1 cellular context compared by ENCODE assay signal in the genomic region with DNA sequence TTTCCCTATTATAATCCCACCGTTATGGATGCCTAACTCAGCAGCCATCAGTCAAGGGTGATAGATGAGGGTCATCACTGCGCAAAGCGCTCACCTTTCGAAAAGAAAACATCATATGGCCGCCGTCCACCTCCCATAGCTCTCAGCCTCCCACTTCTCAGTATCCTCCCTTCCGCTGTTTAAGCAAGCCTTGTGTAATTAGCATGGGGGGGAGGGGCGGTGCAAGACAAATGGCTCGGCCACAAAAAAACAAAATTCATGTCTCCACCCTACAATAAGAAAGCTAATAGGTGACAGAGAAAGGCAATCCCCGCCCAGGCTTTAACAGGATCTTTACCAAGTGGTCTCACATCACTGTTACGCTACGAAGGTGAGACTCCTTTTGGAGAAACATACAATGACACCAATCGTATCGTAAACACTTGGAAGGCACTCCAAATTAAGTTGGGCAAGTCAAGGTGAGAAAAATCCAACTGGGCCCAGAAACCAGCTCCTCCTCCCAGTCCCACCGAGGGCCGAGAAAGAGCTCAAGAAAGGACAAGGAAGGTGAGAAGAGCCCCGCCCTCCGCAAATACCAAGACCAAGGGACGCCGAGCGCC.
TF ChIP-seq lines count a peak whose summit lies in the region.

No MANE protein-coding gene starts in this region.

TF ChIP-seq in K562, 482 proteins besides CTCF, POLR2A, EP300 and RAD21 (continued from another document and continues in another):
- TF ChIP-seq CEBPG (CRISPR knock-in tag; IDR thresholded peaks at IDR 0.05) (peak; percentile 31; the same call in 1 of the 2 replicates), CEBPG (tag; conservative IDR thresholded peaks at IDR 0.05 in 1 of 2, IDR thresholded peaks at IDR 0.05 in 1 of 2) (peak; percentile 55 to 63; a peak in 3 of 4 replicates), ZNF696 (CRISPR knock-in tag; conservative IDR thresholded peaks at IDR 0.05) (0 out of 2 replicates have a peak, but pooled peaks have one; percentile 60), ZNF174 (CRISPR knock-in tag; IDR thresholded peaks at IDR 0.05) (no peak), ZNF668 (CRISPR knock-in tag; IDR thresholded peaks at IDR 0.05) (0 out of 2 replicates have a peak, but pooled peaks have one; percentile 31), JUNB (CRISPR knock-in tag; conservative IDR thresholded peaks at IDR 0.05) (no peak), FOSL1 (tag; conservative IDR thresholded peaks at IDR 0.05) (0 out of 2 replicates have a peak, but pooled peaks have one; percentile 24), SAP30 (IDR thresholded peaks at IDR 0.05; ENCODE audit: borderline replicate concordance, insufficient read depth, low read depth, low read length, poor library complexity, severe bottlenecking) (peak; percentile 21), ZNF41 (CRISPR knock-in tag; conservative IDR thresholded peaks at IDR 0.05) (no peak), ZC3H8 (IDR thresholded peaks at IDR 0.05) (no peak), GATA2 (CRISPR knock-in tag; IDR thresholded peaks at IDR 0.05) (no peak), ZNF445 (CRISPR knock-in tag; IDR thresholded peaks at IDR 0.05; ENCODE audit: low read depth) (no peak), CXXC5 (CRISPR knock-in tag; IDR thresholded peaks at IDR 0.05) (peak; percentile 9; the same call in 1 of the 2 replicates), SIN3A (IDR thresholded peaks at IDR 0.05; ENCODE audit: borderline replicate concordance in 2 of 2, control insufficient read depth in 1 of 2, low read depth in 2 of 2, low read length in 2 of 2) (peak in 1 of 2 experiments; percentile 29; a peak in 1 of 4 replicates), ZNF431 (CRISPR knock-in tag; IDR thresholded peaks at IDR 0.05) (0 out of 2 replicates have a peak, but pooled peaks have one; percentile 62), CSDE1 (IDR thresholded peaks at IDR 0.05) (no peak), LCOR (CRISPR knock-in tag; IDR thresholded peaks at IDR 0.05) (peak; percentile 13; the same call in 1 of the 2 replicates), ZNF830 (CRISPR knock-in tag; IDR thresholded peaks at IDR 0.05) (0 out of 2 replicates have a peak, but pooled peaks have one; percentile 25), TCFL5 (CRISPR knock-in tag; conservative IDR thresholded peaks at IDR 0.05) (no peak), MAZ (CRISPR knock-in tag; conservative IDR thresholded peaks at IDR 0.05 in 1 of 2, IDR thresholded peaks at IDR 0.05 in 1 of 2) (no peak), KHSRP (IDR thresholded peaks at IDR 0.05) (no peak), ZBTB1 (CRISPR knock-in tag; IDR thresholded peaks at IDR 0.05; ENCODE audit: borderline replicate concordance, low read depth) (peak; percentile 6; the same call in 1 of the 2 replicates), KLF13 (tag; IDR thresholded peaks at IDR 0.05; ENCODE audit: borderline replicate concordance, low read depth) (no peak), ZNF253 (CRISPR knock-in tag; conservative IDR thresholded peaks at IDR 0.05) (no peak)
- TF ChIP-seq, protein P1, sequence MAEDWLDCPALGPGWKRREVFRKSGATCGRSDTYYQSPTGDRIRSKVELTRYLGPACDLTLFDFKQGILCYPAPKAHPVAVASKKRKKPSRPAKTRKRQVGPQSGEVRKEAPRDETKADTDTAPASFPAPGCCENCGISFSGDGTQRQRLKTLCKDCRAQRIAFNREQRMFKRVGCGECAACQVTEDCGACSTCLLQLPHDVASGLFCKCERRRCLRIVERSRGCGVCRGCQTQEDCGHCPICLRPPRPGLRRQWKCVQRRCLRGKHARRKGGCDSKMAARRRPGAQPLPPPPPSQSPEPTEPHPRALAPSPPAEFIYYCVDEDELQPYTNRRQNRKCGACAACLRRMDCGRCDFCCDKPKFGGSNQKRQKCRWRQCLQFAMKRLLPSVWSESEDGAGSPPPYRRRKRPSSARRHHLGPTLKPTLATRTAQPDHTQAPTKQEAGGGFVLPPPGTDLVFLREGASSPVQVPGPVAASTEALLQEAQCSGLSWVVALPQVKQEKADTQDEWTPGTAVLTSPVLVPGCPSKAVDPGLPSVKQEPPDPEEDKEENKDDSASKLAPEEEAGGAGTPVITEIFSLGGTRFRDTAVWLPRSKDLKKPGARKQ (CRISPR knock-in tag; IDR thresholded peaks at IDR 0.05): no peak
- TF ChIP-seq, protein P2, sequence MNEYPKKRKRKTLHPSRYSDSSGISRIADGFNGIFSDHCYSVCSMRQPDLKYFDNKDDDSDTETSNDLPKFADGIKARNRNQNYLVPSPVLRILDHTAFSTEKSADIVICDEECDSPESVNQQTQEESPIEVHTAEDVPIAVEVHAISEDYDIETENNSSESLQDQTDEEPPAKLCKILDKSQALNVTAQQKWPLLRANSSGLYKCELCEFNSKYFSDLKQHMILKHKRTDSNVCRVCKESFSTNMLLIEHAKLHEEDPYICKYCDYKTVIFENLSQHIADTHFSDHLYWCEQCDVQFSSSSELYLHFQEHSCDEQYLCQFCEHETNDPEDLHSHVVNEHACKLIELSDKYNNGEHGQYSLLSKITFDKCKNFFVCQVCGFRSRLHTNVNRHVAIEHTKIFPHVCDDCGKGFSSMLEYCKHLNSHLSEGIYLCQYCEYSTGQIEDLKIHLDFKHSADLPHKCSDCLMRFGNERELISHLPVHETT (CRISPR knock-in tag; conservative IDR thresholded peaks at IDR 0.05 in 1 of 2, IDR thresholded peaks at IDR 0.05 in 1 of 2): no peak
- TF ChIP-seq, protein P3, sequence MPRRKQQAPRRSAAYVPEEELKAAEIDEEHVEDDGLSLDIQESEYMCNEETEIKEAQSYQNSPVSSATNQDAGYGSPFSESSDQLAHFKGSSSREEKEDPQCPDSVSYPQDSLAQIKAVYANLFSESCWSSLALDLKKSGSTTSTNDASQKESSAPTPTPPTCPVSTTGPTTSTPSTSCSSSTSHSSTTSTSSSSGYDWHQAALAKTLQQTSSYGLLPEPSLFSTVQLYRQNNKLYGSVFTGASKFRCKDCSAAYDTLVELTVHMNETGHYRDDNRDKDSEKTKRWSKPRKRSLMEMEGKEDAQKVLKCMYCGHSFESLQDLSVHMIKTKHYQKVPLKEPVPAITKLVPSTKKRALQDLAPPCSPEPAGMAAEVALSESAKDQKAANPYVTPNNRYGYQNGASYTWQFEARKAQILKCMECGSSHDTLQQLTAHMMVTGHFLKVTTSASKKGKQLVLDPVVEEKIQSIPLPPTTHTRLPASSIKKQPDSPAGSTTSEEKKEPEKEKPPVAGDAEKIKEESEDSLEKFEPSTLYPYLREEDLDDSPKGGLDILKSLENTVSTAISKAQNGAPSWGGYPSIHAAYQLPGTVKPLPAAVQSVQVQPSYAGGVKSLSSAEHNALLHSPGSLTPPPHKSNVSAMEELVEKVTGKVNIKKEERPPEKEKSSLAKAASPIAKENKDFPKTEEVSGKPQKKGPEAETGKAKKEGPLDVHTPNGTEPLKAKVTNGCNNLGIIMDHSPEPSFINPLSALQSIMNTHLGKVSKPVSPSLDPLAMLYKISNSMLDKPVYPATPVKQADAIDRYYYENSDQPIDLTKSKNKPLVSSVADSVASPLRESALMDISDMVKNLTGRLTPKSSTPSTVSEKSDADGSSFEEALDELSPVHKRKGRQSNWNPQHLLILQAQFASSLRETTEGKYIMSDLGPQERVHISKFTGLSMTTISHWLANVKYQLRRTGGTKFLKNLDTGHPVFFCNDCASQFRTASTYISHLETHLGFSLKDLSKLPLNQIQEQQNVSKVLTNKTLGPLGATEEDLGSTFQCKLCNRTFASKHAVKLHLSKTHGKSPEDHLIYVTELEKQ (CRISPR knock-in tag; IDR thresholded peaks at IDR 0.05): no peak
- TF ChIP-seq, protein P4, sequence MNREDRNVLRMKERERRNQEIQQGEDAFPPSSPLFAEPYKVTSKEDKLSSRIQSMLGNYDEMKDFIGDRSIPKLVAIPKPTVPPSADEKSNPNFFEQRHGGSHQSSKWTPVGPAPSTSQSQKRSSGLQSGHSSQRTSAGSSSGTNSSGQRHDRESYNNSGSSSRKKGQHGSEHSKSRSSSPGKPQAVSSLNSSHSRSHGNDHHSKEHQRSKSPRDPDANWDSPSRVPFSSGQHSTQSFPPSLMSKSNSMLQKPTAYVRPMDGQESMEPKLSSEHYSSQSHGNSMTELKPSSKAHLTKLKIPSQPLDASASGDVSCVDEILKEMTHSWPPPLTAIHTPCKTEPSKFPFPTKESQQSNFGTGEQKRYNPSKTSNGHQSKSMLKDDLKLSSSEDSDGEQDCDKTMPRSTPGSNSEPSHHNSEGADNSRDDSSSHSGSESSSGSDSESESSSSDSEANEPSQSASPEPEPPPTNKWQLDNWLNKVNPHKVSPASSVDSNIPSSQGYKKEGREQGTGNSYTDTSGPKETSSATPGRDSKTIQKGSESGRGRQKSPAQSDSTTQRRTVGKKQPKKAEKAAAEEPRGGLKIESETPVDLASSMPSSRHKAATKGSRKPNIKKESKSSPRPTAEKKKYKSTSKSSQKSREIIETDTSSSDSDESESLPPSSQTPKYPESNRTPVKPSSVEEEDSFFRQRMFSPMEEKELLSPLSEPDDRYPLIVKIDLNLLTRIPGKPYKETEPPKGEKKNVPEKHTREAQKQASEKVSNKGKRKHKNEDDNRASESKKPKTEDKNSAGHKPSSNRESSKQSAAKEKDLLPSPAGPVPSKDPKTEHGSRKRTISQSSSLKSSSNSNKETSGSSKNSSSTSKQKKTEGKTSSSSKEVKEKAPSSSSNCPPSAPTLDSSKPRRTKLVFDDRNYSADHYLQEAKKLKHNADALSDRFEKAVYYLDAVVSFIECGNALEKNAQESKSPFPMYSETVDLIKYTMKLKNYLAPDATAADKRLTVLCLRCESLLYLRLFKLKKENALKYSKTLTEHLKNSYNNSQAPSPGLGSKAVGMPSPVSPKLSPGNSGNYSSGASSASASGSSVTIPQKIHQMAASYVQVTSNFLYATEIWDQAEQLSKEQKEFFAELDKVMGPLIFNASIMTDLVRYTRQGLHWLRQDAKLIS (CRISPR knock-in tag; IDR thresholded peaks at IDR 0.05): no peak; the same call in 1 of the 2 replicates
- TF ChIP-seq, protein P5, sequence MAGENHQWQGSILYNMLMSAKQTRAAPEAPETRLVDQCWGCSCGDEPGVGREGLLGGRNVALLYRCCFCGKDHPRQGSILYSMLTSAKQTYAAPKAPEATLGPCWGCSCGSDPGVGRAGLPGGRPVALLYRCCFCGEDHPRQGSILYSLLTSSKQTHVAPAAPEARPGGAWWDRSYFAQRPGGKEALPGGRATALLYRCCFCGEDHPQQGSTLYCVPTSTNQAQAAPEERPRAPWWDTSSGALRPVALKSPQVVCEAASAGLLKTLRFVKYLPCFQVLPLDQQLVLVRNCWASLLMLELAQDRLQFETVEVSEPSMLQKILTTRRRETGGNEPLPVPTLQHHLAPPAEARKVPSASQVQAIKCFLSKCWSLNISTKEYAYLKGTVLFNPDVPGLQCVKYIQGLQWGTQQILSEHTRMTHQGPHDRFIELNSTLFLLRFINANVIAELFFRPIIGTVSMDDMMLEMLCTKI (IDR thresholded peaks at IDR 0.05; ENCODE audit: partially characterized antibody): no peak
- TF ChIP-seq, protein P6, sequence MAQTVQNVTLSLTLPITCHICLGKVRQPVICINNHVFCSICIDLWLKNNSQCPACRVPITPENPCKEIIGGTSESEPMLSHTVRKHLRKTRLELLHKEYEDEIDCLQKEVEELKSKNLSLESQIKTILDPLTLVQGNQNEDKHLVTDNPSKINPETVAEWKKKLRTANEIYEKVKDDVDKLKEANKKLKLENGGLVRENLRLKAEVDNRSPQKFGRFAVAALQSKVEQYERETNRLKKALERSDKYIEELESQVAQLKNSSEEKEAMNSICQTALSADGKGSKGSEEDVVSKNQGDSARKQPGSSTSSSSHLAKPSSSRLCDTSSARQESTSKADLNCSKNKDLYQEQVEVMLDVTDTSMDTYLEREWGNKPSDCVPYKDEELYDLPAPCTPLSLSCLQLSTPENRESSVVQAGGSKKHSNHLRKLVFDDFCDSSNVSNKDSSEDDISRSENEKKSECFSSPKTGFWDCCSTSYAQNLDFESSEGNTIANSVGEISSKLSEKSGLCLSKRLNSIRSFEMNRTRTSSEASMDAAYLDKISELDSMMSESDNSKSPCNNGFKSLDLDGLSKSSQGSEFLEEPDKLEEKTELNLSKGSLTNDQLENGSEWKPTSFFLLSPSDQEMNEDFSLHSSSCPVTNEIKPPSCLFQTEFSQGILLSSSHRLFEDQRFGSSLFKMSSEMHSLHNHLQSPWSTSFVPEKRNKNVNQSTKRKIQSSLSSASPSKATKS (CRISPR knock-in tag; IDR thresholded peaks at IDR 0.05): peak; percentile 64; the same call in 1 of the 2 replicates
- TF ChIP-seq, protein P7, sequence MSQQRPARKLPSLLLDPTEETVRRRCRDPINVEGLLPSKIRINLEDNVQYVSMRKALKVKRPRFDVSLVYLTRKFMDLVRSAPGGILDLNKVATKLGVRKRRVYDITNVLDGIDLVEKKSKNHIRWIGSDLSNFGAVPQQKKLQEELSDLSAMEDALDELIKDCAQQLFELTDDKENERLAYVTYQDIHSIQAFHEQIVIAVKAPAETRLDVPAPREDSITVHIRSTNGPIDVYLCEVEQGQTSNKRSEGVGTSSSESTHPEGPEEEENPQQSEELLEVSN (IDR thresholded peaks at IDR 0.05; ENCODE audit: borderline replicate concordance in 1 of 2, extremely low read depth in 1 of 2, insufficient read depth in 1 of 2, insufficient read length in 1 of 2, low read depth in 1 of 2, low read length in 1 of 2, poor library complexity in 1 of 2, severe bottlenecking in 1 of 2): no peak
- TF ChIP-seq, protein P8, sequence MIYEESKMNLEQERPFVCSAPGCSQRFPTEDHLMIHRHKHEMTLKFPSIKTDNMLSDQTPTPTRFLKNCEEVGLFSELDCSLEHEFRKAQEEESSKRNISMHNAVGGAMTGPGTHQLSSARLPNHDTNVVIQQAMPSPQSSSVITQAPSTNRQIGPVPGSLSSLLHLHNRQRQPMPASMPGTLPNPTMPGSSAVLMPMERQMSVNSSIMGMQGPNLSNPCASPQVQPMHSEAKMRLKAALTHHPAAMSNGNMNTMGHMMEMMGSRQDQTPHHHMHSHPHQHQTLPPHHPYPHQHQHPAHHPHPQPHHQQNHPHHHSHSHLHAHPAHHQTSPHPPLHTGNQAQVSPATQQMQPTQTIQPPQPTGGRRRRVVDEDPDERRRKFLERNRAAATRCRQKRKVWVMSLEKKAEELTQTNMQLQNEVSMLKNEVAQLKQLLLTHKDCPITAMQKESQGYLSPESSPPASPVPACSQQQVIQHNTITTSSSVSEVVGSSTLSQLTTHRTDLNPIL (CRISPR knock-in tag; IDR thresholded peaks at IDR 0.05): no peak
- TF ChIP-seq, protein P9, sequence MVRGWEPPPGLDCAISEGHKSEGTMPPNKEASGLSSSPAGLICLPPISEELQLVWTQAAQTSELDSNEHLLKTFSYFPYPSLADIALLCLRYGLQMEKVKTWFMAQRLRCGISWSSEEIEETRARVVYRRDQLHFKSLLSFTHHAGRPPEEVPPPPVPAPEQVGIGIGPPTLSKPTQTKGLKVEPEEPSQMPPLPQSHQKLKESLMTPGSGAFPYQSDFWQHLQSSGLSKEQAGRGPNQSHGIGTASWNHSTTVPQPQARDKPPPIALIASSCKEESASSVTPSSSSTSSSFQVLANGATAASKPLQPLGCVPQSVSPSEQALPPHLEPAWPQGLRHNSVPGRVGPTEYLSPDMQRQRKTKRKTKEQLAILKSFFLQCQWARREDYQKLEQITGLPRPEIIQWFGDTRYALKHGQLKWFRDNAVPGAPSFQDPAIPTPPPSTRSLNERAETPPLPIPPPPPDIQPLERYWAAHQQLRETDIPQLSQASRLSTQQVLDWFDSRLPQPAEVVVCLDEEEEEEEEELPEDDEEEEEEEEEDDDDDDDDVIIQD (CRISPR knock-in tag; IDR thresholded peaks at IDR 0.05): no peak
- TF ChIP-seq, protein P10, sequence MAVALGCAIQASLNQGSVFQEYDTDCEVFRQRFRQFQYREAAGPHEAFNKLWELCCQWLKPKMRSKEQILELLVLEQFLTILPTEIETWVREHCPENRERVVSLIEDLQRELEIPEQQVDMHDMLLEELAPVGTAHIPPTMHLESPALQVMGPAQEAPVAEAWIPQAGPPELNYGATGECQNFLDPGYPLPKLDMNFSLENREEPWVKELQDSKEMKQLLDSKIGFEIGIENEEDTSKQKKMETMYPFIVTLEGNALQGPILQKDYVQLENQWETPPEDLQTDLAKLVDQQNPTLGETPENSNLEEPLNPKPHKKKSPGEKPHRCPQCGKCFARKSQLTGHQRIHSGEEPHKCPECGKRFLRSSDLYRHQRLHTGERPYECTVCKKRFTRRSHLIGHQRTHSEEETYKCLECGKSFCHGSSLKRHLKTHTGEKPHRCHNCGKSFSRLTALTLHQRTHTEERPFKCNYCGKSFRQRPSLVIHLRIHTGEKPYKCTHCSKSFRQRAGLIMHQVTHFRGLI (CRISPR knock-in tag; IDR thresholded peaks at IDR 0.05): 0 out of 2 replicates have a peak, but pooled peaks have one; percentile 9
